ENCODE assay signal across 14 cellular contexts in the genomic region with DNA sequence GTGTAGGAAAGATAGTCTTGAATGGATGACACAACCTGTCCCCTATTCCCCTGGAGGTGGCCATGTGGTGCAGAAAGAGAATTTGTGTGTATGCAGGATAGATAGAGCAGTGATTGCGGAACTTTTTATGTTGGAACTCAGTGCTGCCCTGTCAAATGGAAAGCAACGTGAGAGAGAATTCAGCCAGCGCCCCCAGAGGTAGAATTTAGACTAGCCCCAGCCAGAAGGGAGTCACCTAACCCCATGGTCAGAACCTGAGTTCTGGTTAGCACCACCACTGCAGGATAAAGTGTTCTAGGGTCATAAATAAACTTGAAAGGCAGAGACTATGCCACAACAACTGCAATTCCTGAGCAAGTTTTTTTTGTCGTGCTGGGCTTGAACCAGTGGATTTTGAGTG.
DNase-seq lines count a peak whose midpoint lies in the region; ATAC-seq and TF ChIP-seq lines count a peak whose summit lies in the region.
"Had no signal": no experiment of that assay in that cellular context is flagged by ENCODE, and none has a peak within 500 bp of the region (broad histone marks: within the 10 kb centered on the region; RNA-seq: fewer than 3 reads in every experiment).

No MANE protein-coding gene starts in this region.

- no peaks in the 10 kb centered on the region for H3K36me3 ChIP-seq in H7 (replicated peaks; ENCODE audit: control insufficient read depth, insufficient read depth, low read length)
- no peaks in the 10 kb centered on the region for H3K36me3 ChIP-seq in PC-3 (ENCODE audit: low read depth, low read length)
- H3K36me3 ChIP-seq in uterus = no peaks in the 10 kb centered on the region
- H3K36me3 ChIP-seq: esophagus squamous epithelium, SJCRH30, stomach had no signal

- TF ChIP-seq CTCF in GM12874 (IDR thresholded peaks at IDR 0.05; ENCODE audit: insufficient read depth, low read depth, low read length) (peak; percentile 50), PC-3 (conservative IDR thresholded peaks at IDR 0.05; ENCODE audit: low read depth, low read length) (peak; percentile 59), uterus (IDR thresholded peaks at IDR 0.05) (no peak)

- no TSS peak for BruUV-seq in PC-3 (replicated peaks; lab: Mats Ljungman, UMichigan)

- H3K27ac ChIP-seq in PC-3 (ENCODE audit: low read length) (no peak overlapping the region), uterus (no peak overlapping the region)
- H3K27ac ChIP-seq: coronary artery, esophagus squamous epithelium, SJCRH30, stomach had no signal

- no peak overlapping the region for H3K4me2 ChIP-seq in PC-3 (ENCODE audit: low read length)

- DNase-seq in H7 = peak; percentile 7
- DNase-seq in PC-3 = no peak
- DNase-seq in iPS-NIHi11 (ENCODE audit: low spot score) = peak; percentile 17
- DNase-seq in uterus = no peak
- no peak for DNase-seq in activated effector memory CD4-positive, alpha-beta T cell treated with anti-CD3 and anti-CD28 coated beads, Interleukin-2, amount 50 U/mL, for 16 hours
- DNase-seq in activated naive CD4-positive, alpha-beta T cell treated with Interleukin-2 at 50 U/mL for 16 hours = no peak
- DNase-seq: activated naive CD8-positive, alpha-beta T cell treated with anti-CD3 and anti-CD28 coated beads, Interleukin-2, amount 50 U/mL, for 24 hours; CD4-positive, alpha-beta T cell; esophagus squamous epithelium; NCI-H526 treated with DMSO at 0.1 percent for 48 hours; stomach had no signal

- no peak for ATAC-seq in PC-3
- ATAC-seq: activated naive CD8-positive, alpha-beta T cell treated with anti-CD3 and anti-CD28 coated beads, Interleukin-2, amount 50 U/mL, for 24 hours had no signal

- no peaks in the 10 kb centered on the region for H3K27me3 ChIP-seq in H7 (ENCODE audit: control insufficient read depth, insufficient read depth, low read length)
- H3K27me3 ChIP-seq in PC-3 (ENCODE audit: low read length) = no peaks in the 10 kb centered on the region
- no peaks in the 10 kb centered on the region for H3K27me3 ChIP-seq in uterus
- H3K27me3 ChIP-seq: esophagus squamous epithelium, SJCRH30, stomach had no signal

- no peaks in the 10 kb centered on the region for H3K9me3 ChIP-seq in PC-3 (ENCODE audit: low read length)
- no peaks in the 10 kb centered on the region for H3K9me3 ChIP-seq in uterus
- H3K9me3 ChIP-seq: esophagus squamous epithelium, SJCRH30, stomach had no signal

- H3K9ac ChIP-seq in PC-3 (ENCODE audit: low read length) = no peak overlapping the region

- TF ChIP-seq POLR2A in uterus (IDR thresholded peaks at IDR 0.05) = no peak

- H3K9me2 ChIP-seq in PC-3 (replicated peaks; ENCODE audit: low read length) = no peaks in the 10 kb centered on the region

- CTCF ChIA-PET in PC-3 (lab: Charles Lee) = no interaction called here

- POLR2A ChIA-PET in PC-3 (lab: Charles Lee; ENCODE audit: unreplicated experiment) = no interaction called here

- intact Hi-C loops in PC-3 (cut with micrococcal nuclease) = no loop called here
- intact Hi-C loops in uterus (cut with DNase I; ENCODE audit: low total_unique reads) = no loop called here

- H3K4me1 ChIP-seq in PC-3 (ENCODE audit: insufficient read depth, low read length) (no peaks in the 10 kb centered on the region), uterus (no peaks in the 10 kb centered on the region)
- H3K4me1 ChIP-seq: esophagus squamous epithelium, SJCRH30, stomach had no signal

- H2AFZ ChIP-seq in PC-3 (ENCODE audit: low read length) = no peak overlapping the region

- H3K79me2 ChIP-seq in PC-3 (ENCODE audit: low read length) = no peaks in the 10 kb centered on the region

- no peak overlapping the region for H3K4me3 ChIP-seq in H7 (ENCODE audit: insufficient read depth, low read depth, low read length)
- no peak overlapping the region for H3K4me3 ChIP-seq in PC-3 (ENCODE audit: low read length)
- no peak overlapping the region for H3K4me3 ChIP-seq in uterus
- H3K4me3 ChIP-seq: coronary artery, esophagus squamous epithelium, SJCRH30, stomach had no signal

- H4K20me1 ChIP-seq in PC-3 (ENCODE audit: low read length) = no peaks in the 10 kb centered on the region

- H3F3A ChIP-seq in PC-3 (ENCODE audit: low read length, unreplicated experiment) = no peaks in the 10 kb centered on the region

Comparison
In these comparisons a context has a peak if more than half of its experiments do, and no peak if none do; other contexts are left out.
1. CTCF ChIP-seq: peak in GM12874 (single experiment) and PC-3 (single experiment); none in uterus (0 of 4).
2. DNase-seq: peak in H7 (single experiment) and iPS-NIHi11 (single experiment); none in PC-3 (single experiment), uterus (0 of 2), activated effector memory CD4-positive, alpha-beta T cell treated with anti-CD3 and anti-CD28 coated beads, Interleukin-2, amount 50 U/mL, for 16 hours (single experiment) and activated naive CD4-positive, alpha-beta T cell treated with Interleukin-2 at 50 U/mL for 16 hours (single experiment).